Comparison of ENCODE assay signal across 26 cellular contexts in the genomic region with DNA sequence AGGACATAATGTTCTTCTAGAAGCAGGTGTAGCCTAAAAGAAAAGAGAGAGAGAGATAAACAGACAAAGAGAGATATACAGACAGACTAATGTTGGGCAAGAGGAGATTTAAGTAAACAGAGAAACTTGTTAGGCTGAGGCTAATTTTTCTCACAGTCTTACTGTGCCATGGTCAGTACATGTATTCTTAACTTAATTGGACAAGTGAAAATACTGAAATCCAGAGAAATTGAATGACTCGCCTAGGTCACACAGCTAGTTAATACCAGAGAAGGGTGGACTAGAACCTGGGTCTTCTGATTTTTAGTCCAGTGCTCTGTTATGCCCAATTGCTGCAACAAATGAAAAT. TPM values are rescaled to one million over a fixed set of nuclear protein-coding genes. Genes with fewer than 3 reads are reported as not detected.
DNase-seq lines count a peak whose midpoint lies in the region; ATAC-seq and TF ChIP-seq lines count a peak whose summit lies in the region.
"Had no signal": no experiment of that assay in that cellular context is flagged by ENCODE, and none has a peak within 500 bp of the region (broad histone marks: within the 10 kb centered on the region; RNA-seq: fewer than 3 reads in every experiment).

No MANE protein-coding gene starts in this region.

- peaks cover 3% of the 10 kb centered on the region for H3K36me3 Mint-ChIP-seq in CD4-positive, CD25-positive, alpha-beta regulatory T cell
- H3K36me3 Mint-ChIP-seq in nephron (ENCODE audit: low read depth), result peaks cover 5% of the 10 kb centered on the region

- peaks cover 4 to 21% (median 8%) of the 10 kb centered on the region in 4 donors for H3K4me1 Mint-ChIP-seq in CD4-positive, CD25-positive, alpha-beta regulatory T cell
- H3K4me1 Mint-ChIP-seq in nephron, result peaks cover 46% of the 10 kb centered on the region

- H3K4me3 ChIP-seq in CD4-positive, CD25-positive, alpha-beta regulatory T cell (ENCODE audit: low read depth, low read length), result no peak overlapping the region
- no peak overlapping the region for H3K4me3 ChIP-seq in HUES48 (ENCODE audit: low read depth, low read length)
- H3K4me3 ChIP-seq in fibroblast of villous mesenchyme (ENCODE audit: low read depth, low read length), result no peak overlapping the region
- H3K4me3 ChIP-seq: adrenal gland, breast epithelium, psoas muscle, SK-N-MC, suprapubic skin, upper lobe of right lung had no signal

- H3K27ac Mint-ChIP-seq in CD4-positive, CD25-positive, alpha-beta regulatory T cell, result peak overlapping the region in 2 of 3 donors; percentile 0 to 42
- peak overlapping the region; percentile 35 to 68 (median 54) for H3K27ac Mint-ChIP-seq in nephron
- H3K27ac Mint-ChIP-seq: activated CD8-positive, alpha-beta memory T cell treated with anti-CD3 and anti-CD28 coated beads, Interleukin-2, amount 10 ng/mL, durations not matched to agents 7 days and 5 days; H9; immature natural killer cell; stimulated activated naive B cell treated with anti-CD40 and anti-IgM and Interleukin-4, amounts not matched to agents 10 μg/mL and 1 μg/mL and 100 μg/mL, for 72 hours had no signal

- no peaks in the 10 kb centered on the region for H3K9me3 ChIP-seq in CD4-positive, CD25-positive, alpha-beta regulatory T cell (ENCODE audit: control insufficient read depth in 2 of 2, low read length in 2 of 2)
- H3K9me3 ChIP-seq in HUES48 (ENCODE audit: control insufficient read depth, insufficient read depth, low read length), result no peaks in the 10 kb centered on the region
- H3K9me3 ChIP-seq: adrenal gland, breast epithelium, psoas muscle, suprapubic skin, upper lobe of right lung had no signal

- H3K4me3 Mint-ChIP-seq in CD4-positive, CD25-positive, alpha-beta regulatory T cell, result peak overlapping the region in 1 of 4 donors; percentile 49
- H3K4me3 Mint-ChIP-seq in nephron, result no peak overlapping the region
- H3K4me3 Mint-ChIP-seq: activated CD8-positive, alpha-beta memory T cell treated with anti-CD3 and anti-CD28 coated beads, Interleukin-2, amount 10 ng/mL, durations not matched to agents 7 days and 5 days; activated T-cell treated with anti-CD3 and anti-CD28 coated beads, Interleukin-2, amount 50 U/mL, for 4 hours; H9; immature natural killer cell; stimulated activated naive B cell treated with anti-CD40 and anti-IgM and Interleukin-4, amounts not matched to agents 10 μg/mL and 1 μg/mL and 100 μg/mL, for 72 hours had no signal

- H3K27me3 ChIP-seq in CD4-positive, CD25-positive, alpha-beta regulatory T cell (ENCODE audit: control insufficient read depth, insufficient read depth, low read length), result no peaks in the 10 kb centered on the region
- no peaks in the 10 kb centered on the region for H3K27me3 ChIP-seq in HUES48 (ENCODE audit: control insufficient read depth, insufficient read depth, low read length)
- H3K27me3 ChIP-seq: adrenal gland, breast epithelium, suprapubic skin, upper lobe of right lung had no signal

- POLR2A ChIA-PET in GM10248 (lab: Yijun Ruan, JAX), result no interaction called here

- no peak overlapping the region for H3K27ac ChIP-seq in CD4-positive, CD25-positive, alpha-beta regulatory T cell (ENCODE audit: insufficient read depth, low read length, poor library complexity, severe bottlenecking)
- peak overlapping the region; percentile 60 for H3K27ac ChIP-seq in HUES48 (ENCODE audit: low read depth, low read length)
- H3K27ac ChIP-seq: adrenal gland, psoas muscle, SK-N-MC, suprapubic skin, upper lobe of right lung had no signal

- TF ChIP-seq CTCF in fibroblast of villous mesenchyme (IDR thresholded peaks at IDR 0.05; ENCODE audit: insufficient read depth, low read depth, low read length), result no peak
- no peak for TF ChIP-seq CTCF in nephron (IDR thresholded peaks at IDR 0.05; ENCODE audit: unreplicated experiment in 3 of 3)
- TF ChIP-seq CTCF in GM10248 (IDR thresholded peaks at IDR 0.05; ENCODE audit: control extremely low read depth, extremely low read depth, low read depth, missing control alignments), result no peak

- no peaks in the 10 kb centered on the region for H3K4me1 ChIP-seq in CD4-positive, CD25-positive, alpha-beta regulatory T cell (ENCODE audit: control insufficient read depth, insufficient read depth, low read length, poor library complexity, severe bottlenecking)
- peaks cover 12% of the 10 kb centered on the region for H3K4me1 ChIP-seq in HUES48 (ENCODE audit: control insufficient read depth, insufficient read depth, low read length)
- H3K4me1 ChIP-seq: upper lobe of right lung had no signal

- CTCF ChIA-PET in GM10248 (lab: Yijun Ruan, JAX), result no interaction called here

- ATAC-seq in CD4-positive, CD25-positive, alpha-beta regulatory T cell (ENCODE audit: low read depth in 2 of 2), result no peak
- ATAC-seq in HG02981 (IDR thresholded peaks at IDR 0.05; ENCODE audit: unreplicated experiment), result no peak
- no peak for ATAC-seq in HG03439 (IDR thresholded peaks at IDR 0.05; ENCODE audit: unreplicated experiment)
- ATAC-seq in HG02870 (IDR thresholded peaks at IDR 0.05; ENCODE audit: unreplicated experiment), result no peak
- ATAC-seq: activated CD8-positive, alpha-beta memory T cell treated with anti-CD3 and anti-CD28 coated beads, Interleukin-2, amount 10 ng/mL, durations not matched to agents 7 days and 5 days; activated T-cell treated with anti-CD3 and anti-CD28 coated beads, Interleukin-2, amount 50 U/mL, for 4 hours; left colon; PC-3; psoas muscle; stimulated activated naive B cell treated with anti-CD40 and anti-IgM and Interleukin-4, amounts not matched to agents 10 μg/mL and 1 μg/mL and 100 μg/mL, for 72 hours; upper lobe of right lung had no signal

- H3K36me3 ChIP-seq in CD4-positive, CD25-positive, alpha-beta regulatory T cell (ENCODE audit: control insufficient read depth, insufficient read depth, low read length), result peaks cover 29% of the 10 kb centered on the region
- no peaks in the 10 kb centered on the region; the same call in 1 of the 2 replicates for H3K36me3 ChIP-seq in HUES48 (ENCODE audit: control insufficient read depth, insufficient read depth, low read length)
- H3K36me3 ChIP-seq: adrenal gland, breast epithelium, upper lobe of right lung had no signal

- H3K27me3 Mint-ChIP-seq in CD4-positive, CD25-positive, alpha-beta regulatory T cell, result no peaks in the 10 kb centered on the region
- no peaks in the 10 kb centered on the region for H3K27me3 Mint-ChIP-seq in nephron (ENCODE audit: low read depth)
- H3K27me3 Mint-ChIP-seq: activated CD8-positive, alpha-beta memory T cell treated with anti-CD3 and anti-CD28 coated beads, Interleukin-2, amount 10 ng/mL, durations not matched to agents 7 days and 5 days; stimulated activated naive B cell treated with anti-CD40 and anti-IgM and Interleukin-4, amounts not matched to agents 10 μg/mL and 1 μg/mL and 100 μg/mL, for 72 hours had no signal

- H3K9ac ChIP-seq in HUES48 (ENCODE audit: low read depth, low read length), result no peak overlapping the region

- H3K9me3 Mint-ChIP-seq in CD4-positive, CD25-positive, alpha-beta regulatory T cell, result no peaks in the 10 kb centered on the region
- no peaks in the 10 kb centered on the region for H3K9me3 Mint-ChIP-seq in nephron
- H3K9me3 Mint-ChIP-seq: activated T-cell treated with anti-CD3 and anti-CD28 coated beads, Interleukin-2, amount 50 U/mL, for 4 hours; H9; immature natural killer cell; stimulated activated naive B cell treated with anti-CD40 and anti-IgM and Interleukin-4, amounts not matched to agents 10 μg/mL and 1 μg/mL and 100 μg/mL, for 72 hours had no signal

- no peak for DNase-seq in CD4-positive, CD25-positive, alpha-beta regulatory T cell
- DNase-seq in fibroblast of villous mesenchyme (ENCODE audit: low read depth) (peak; percentile 54), GM10248 (ENCODE audit: extremely low spot score) (no peak)
- DNase-seq: activated CD4-positive, alpha-beta T cell treated with anti-CD3 and anti-CD28 coated beads, Interleukin-2, amount 50 U/mL, for 4 hours; activated CD8-positive, alpha-beta memory T cell treated with anti-CD3 and anti-CD28 coated beads, Interleukin-2, amount 10 ng/mL, durations not matched to agents 7 days and 5 days; activated gamma-delta T cell treated with Interleukin-2 at 50 U/mL for 16 hours; activated T-cell treated with anti-CD3 and anti-CD28 coated beads, Interleukin-2, amount 50 U/mL, for 4 hours; GDM1; H9; immature natural killer cell; mesenchymal stem cell; NK-92 treated with Interleukin-12 subunit alpha and Interleukin-12 subunit beta, amount 100 ng/mL, for 24 hours; PC-3; psoas muscle; stimulated activated naive B cell treated with anti-CD40 and anti-IgM and Interleukin-4, amounts not matched to agents 10 μg/mL and 1 μg/mL and 100 μg/mL, for 72 hours; upper lobe of right lung had no signal

RNA-seq across cellular contexts. Expression of a gene that starts 6.7 kb away (rescaled TPM):
- 39.0 TPM for total RNA-seq in CD4-positive, CD25-positive, alpha-beta regulatory T cell
- polyA plus RNA-seq in CD4-positive, CD25-positive, alpha-beta regulatory T cell, result 1 to 10 TPM in 3 of 4 donors, under 1 TPM in 1; 0.64 to 2.6 (median 1.6) TPM
- total RNA-seq in fibroblast of villous mesenchyme, result 20.6 and 22.5 TPM in 2 replicates
